ENCODE assay signal across 1 cellular context in the genomic region with DNA sequence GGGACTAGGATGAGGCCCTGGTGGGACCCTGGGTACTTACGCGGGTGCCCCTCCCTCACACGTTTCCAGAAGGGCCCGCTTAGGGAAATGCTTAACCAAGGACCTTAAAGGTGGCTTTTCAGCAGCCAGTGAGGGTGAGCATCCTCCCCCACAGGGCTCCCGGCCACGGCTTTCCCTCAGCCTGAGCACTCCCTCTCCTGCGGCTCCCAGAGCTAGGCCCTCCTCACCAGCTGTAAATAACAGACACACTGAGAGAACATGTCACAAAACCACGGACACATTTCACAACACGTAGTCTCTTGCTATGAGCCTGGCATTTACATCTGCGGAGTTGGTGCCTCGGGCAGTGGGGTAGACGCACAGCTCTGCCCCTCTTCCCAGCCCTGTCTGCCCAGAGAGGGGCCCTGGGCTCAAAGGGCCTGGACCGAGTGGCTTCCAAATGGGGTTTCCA.
TF ChIP-seq lines count a peak whose summit lies in the region.

No MANE protein-coding gene starts in this region.

TF ChIP-seq in HepG2, 621 proteins besides CTCF, POLR2A, EP300 and RAD21 (continued from another document):
- TF ChIP-seq RARA (CRISPR knock-in tag; IDR thresholded peaks at IDR 0.05) (no peak), RNF2 (conservative IDR thresholded peaks at IDR 0.05; ENCODE audit: low read depth) (no peak), ZKSCAN1 (IDR thresholded peaks at IDR 0.05; ENCODE audit: low read length) (no peak), ZNF12 (CRISPR knock-in tag; IDR thresholded peaks at IDR 0.05) (no peak), CBX2 (IDR thresholded peaks at IDR 0.05; ENCODE audit: low read depth, low read length) (no peak), CBX2 (CRISPR knock-in tag; IDR thresholded peaks at IDR 0.05; ENCODE audit: low read depth) (no peak), GTF3A (CRISPR knock-in tag; conservative IDR thresholded peaks at IDR 0.05) (no peak), SAFB2 (CRISPR knock-in tag; IDR thresholded peaks at IDR 0.05; ENCODE audit: borderline replicate concordance, low read depth) (no peak), ZNF781 (CRISPR knock-in tag; IDR thresholded peaks at IDR 0.05; ENCODE audit: borderline replicate concordance, not compliant biosample characterization) (no peak), TCF12 (IDR thresholded peaks at IDR 0.05) (no peak), TCF12 (CRISPR knock-in tag; IDR thresholded peaks at IDR 0.05) (no peak), ZNF564 (CRISPR knock-in tag; IDR thresholded peaks at IDR 0.05) (no peak), RCOR2 (CRISPR knock-in tag; IDR thresholded peaks at IDR 0.05) (no peak)
- TF ChIP-seq, protein P1, sequence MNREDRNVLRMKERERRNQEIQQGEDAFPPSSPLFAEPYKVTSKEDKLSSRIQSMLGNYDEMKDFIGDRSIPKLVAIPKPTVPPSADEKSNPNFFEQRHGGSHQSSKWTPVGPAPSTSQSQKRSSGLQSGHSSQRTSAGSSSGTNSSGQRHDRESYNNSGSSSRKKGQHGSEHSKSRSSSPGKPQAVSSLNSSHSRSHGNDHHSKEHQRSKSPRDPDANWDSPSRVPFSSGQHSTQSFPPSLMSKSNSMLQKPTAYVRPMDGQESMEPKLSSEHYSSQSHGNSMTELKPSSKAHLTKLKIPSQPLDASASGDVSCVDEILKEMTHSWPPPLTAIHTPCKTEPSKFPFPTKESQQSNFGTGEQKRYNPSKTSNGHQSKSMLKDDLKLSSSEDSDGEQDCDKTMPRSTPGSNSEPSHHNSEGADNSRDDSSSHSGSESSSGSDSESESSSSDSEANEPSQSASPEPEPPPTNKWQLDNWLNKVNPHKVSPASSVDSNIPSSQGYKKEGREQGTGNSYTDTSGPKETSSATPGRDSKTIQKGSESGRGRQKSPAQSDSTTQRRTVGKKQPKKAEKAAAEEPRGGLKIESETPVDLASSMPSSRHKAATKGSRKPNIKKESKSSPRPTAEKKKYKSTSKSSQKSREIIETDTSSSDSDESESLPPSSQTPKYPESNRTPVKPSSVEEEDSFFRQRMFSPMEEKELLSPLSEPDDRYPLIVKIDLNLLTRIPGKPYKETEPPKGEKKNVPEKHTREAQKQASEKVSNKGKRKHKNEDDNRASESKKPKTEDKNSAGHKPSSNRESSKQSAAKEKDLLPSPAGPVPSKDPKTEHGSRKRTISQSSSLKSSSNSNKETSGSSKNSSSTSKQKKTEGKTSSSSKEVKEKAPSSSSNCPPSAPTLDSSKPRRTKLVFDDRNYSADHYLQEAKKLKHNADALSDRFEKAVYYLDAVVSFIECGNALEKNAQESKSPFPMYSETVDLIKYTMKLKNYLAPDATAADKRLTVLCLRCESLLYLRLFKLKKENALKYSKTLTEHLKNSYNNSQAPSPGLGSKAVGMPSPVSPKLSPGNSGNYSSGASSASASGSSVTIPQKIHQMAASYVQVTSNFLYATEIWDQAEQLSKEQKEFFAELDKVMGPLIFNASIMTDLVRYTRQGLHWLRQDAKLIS (CRISPR knock-in tag; IDR thresholded peaks at IDR 0.05) = no peak
